ENCODE assay signal across 1 cellular context in the genomic region with DNA sequence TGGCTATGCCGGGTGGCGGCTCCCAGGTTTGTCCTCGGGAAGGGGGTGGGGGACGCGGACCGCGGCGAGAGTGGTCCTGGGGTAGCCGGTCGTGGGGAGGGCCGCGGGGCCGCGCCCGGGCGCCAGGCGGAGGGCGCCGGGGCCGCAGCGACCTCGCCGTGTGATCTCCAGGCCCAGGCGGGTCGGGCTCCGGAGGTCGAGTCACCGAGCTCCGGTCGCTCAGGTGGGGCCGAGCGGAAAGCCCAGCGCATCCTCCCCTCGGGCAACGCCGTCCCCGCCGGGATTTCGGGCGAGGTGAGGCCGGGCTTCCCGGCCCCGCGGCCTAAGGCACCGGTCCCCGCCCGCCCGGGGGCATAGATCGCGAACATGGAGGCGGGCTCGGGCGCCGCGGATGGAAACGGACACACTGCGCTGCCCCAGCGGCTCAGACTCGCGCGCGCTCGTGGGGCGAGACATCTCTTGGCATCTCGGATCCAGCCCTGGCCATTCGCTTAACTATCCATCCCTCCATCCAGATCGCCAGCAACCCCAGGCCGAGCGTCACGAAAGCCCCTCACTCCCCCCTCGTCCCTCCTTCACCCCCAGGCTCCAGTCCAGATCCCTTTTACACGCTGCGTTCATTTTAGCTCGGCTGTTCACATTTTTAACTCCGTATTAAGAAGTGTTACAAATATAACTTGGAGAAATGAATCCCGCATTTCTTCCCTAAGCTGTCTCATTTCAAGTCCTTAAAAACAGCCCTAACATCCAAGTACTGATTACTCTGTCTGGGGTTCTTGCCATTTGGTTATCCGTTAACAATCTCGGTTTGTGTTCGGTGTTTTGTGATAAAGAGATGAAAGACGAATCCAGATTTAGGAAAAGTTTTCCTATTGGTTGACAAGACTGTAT.
TF ChIP-seq lines count a peak whose summit lies in the region.

No MANE protein-coding gene starts in this region.

TF ChIP-seq in GM12878, 131 proteins besides CTCF, POLR2A, EP300 and RAD21 (continued from another document):
- TF ChIP-seq, protein P1, sequence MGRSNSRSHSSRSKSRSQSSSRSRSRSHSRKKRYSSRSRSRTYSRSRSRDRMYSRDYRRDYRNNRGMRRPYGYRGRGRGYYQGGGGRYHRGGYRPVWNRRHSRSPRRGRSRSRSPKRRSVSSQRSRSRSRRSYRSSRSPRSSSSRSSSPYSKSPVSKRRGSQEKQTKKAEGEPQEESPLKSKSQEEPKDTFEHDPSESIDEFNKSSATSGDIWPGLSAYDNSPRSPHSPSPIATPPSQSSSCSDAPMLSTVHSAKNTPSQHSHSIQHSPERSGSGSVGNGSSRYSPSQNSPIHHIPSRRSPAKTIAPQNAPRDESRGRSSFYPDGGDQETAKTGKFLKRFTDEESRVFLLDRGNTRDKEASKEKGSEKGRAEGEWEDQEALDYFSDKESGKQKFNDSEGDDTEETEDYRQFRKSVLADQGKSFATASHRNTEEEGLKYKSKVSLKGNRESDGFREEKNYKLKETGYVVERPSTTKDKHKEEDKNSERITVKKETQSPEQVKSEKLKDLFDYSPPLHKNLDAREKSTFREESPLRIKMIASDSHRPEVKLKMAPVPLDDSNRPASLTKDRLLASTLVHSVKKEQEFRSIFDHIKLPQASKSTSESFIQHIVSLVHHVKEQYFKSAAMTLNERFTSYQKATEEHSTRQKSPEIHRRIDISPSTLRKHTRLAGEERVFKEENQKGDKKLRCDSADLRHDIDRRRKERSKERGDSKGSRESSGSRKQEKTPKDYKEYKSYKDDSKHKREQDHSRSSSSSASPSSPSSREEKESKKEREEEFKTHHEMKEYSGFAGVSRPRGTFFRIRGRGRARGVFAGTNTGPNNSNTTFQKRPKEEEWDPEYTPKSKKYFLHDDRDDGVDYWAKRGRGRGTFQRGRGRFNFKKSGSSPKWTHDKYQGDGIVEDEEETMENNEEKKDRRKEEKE (IDR thresholded peaks at IDR 0.05): no peak
- TF ChIP-seq, protein P2, sequence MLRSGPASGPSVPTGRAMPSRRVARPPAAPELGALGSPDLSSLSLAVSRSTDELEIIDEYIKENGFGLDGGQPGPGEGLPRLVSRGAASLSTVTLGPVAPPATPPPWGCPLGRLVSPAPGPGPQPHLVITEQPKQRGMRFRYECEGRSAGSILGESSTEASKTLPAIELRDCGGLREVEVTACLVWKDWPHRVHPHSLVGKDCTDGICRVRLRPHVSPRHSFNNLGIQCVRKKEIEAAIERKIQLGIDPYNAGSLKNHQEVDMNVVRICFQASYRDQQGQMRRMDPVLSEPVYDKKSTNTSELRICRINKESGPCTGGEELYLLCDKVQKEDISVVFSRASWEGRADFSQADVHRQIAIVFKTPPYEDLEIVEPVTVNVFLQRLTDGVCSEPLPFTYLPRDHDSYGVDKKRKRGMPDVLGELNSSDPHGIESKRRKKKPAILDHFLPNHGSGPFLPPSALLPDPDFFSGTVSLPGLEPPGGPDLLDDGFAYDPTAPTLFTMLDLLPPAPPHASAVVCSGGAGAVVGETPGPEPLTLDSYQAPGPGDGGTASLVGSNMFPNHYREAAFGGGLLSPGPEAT (IDR thresholded peaks at IDR 0.05; ENCODE audit: low read depth): no peak
- 0 out of 2 replicates have a peak, but pooled peaks have one; percentile 21 for TF ChIP-seq NR2F1 (conservative IDR thresholded peaks at IDR 0.05)
- TF ChIP-seq, protein P3, sequence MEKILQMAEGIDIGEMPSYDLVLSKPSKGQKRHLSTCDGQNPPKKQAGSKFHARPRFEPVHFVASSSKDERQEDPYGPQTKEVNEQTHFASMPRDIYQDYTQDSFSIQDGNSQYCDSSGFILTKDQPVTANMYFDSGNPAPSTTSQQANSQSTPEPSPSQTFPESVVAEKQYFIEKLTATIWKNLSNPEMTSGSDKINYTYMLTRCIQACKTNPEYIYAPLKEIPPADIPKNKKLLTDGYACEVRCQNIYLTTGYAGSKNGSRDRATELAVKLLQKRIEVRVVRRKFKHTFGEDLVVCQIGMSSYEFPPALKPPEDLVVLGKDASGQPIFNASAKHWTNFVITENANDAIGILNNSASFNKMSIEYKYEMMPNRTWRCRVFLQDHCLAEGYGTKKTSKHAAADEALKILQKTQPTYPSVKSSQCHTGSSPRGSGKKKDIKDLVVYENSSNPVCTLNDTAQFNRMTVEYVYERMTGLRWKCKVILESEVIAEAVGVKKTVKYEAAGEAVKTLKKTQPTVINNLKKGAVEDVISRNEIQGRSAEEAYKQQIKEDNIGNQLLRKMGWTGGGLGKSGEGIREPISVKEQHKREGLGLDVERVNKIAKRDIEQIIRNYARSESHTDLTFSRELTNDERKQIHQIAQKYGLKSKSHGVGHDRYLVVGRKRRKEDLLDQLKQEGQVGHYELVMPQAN (conservative IDR thresholded peaks at IDR 0.05): peak; percentile 1; the same call in 1 of the 2 replicates
- no peak for TF ChIP-seq ZNF217 (IDR thresholded peaks at IDR 0.05)
- no peak for TF ChIP-seq MTA2 (IDR thresholded peaks at IDR 0.05; ENCODE audit: low read depth)
- TF ChIP-seq, protein P4, sequence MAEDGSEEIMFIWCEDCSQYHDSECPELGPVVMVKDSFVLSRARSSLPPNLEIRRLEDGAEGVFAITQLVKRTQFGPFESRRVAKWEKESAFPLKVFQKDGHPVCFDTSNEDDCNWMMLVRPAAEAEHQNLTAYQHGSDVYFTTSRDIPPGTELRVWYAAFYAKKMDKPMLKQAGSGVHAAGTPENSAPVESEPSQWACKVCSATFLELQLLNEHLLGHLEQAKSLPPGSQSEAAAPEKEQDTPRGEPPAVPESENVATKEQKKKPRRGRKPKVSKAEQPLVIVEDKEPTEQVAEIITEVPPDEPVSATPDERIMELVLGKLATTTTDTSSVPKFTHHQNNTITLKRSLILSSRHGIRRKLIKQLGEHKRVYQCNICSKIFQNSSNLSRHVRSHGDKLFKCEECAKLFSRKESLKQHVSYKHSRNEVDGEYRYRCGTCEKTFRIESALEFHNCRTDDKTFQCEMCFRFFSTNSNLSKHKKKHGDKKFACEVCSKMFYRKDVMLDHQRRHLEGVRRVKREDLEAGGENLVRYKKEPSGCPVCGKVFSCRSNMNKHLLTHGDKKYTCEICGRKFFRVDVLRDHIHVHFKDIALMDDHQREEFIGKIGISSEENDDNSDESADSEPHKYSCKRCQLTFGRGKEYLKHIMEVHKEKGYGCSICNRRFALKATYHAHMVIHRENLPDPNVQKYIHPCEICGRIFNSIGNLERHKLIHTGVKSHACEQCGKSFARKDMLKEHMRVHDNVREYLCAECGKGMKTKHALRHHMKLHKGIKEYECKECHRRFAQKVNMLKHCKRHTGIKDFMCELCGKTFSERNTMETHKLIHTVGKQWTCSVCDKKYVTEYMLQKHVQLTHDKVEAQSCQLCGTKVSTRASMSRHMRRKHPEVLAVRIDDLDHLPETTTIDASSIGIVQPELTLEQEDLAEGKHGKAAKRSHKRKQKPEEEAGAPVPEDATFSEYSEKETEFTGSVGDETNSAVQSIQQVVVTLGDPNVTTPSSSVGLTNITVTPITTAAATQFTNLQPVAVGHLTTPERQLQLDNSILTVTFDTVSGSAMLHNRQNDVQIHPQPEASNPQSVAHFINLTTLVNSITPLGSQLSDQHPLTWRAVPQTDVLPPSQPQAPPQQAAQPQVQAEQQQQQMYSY (CRISPR knock-in tag; IDR thresholded peaks at IDR 0.05): no peak
- TF ChIP-seq KLF5 (IDR thresholded peaks at IDR 0.05; ENCODE audit: partially characterized antibody): no peak
- TF ChIP-seq, protein P5, sequence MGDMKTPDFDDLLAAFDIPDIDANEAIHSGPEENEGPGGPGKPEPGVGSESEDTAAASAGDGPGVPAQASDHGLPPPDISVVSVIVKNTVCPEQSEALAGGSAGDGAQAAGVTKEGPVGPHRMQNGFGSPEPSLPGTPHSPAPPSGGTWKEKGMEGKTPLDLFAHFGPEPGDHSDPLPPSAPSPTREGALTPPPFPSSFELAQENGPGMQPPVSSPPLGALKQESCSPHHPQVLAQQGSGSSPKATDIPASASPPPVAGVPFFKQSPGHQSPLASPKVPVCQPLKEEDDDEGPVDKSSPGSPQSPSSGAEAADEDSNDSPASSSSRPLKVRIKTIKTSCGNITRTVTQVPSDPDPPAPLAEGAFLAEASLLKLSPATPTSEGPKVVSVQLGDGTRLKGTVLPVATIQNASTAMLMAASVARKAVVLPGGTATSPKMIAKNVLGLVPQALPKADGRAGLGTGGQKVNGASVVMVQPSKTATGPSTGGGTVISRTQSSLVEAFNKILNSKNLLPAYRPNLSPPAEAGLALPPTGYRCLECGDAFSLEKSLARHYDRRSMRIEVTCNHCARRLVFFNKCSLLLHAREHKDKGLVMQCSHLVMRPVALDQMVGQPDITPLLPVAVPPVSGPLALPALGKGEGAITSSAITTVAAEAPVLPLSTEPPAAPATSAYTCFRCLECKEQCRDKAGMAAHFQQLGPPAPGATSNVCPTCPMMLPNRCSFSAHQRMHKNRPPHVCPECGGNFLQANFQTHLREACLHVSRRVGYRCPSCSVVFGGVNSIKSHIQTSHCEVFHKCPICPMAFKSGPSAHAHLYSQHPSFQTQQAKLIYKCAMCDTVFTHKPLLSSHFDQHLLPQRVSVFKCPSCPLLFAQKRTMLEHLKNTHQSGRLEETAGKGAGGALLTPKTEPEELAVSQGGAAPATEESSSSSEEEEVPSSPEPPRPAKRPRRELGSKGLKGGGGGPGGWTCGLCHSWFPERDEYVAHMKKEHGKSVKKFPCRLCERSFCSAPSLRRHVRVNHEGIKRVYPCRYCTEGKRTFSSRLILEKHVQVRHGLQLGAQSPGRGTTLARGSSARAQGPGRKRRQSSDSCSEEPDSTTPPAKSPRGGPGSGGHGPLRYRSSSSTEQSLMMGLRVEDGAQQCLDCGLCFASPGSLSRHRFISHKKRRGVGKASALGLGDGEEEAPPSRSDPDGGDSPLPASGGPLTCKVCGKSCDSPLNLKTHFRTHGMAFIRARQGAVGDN (IDR thresholded peaks at IDR 0.05): peak; percentile 34; the same call in 1 of the 2 replicates
- TF ChIP-seq RFX5 (IDR thresholded peaks at IDR 0.05; ENCODE audit: low read depth, low read length): no peak
- TF ChIP-seq LARP7 (IDR thresholded peaks at IDR 0.05): no peak
- peak; percentile 75 for TF ChIP-seq YY1 (IDR thresholded peaks at IDR 0.05; ENCODE audit: low read depth, low read length)
- 0 out of 2 replicates have a peak, but pooled peaks have one; percentile 32 for TF ChIP-seq TAF1 (IDR thresholded peaks at IDR 0.05; ENCODE audit: borderline replicate concordance, low read depth, low read length)
- TF ChIP-seq BACH1 (IDR thresholded peaks at IDR 0.05; ENCODE audit: borderline replicate concordance): peak; percentile 54; the same call in 1 of the 2 replicates
- TF ChIP-seq EED (IDR thresholded peaks at IDR 0.05; ENCODE audit: low read depth): peak; percentile 50; the same call in 1 of the 2 replicates
- TF ChIP-seq FOS (IDR thresholded peaks at IDR 0.05; ENCODE audit: borderline replicate concordance, extremely low read depth, insufficient read length): no peak
- TF ChIP-seq FOXK2 (IDR thresholded peaks at IDR 0.05): no peak
- TF ChIP-seq, protein P6, sequence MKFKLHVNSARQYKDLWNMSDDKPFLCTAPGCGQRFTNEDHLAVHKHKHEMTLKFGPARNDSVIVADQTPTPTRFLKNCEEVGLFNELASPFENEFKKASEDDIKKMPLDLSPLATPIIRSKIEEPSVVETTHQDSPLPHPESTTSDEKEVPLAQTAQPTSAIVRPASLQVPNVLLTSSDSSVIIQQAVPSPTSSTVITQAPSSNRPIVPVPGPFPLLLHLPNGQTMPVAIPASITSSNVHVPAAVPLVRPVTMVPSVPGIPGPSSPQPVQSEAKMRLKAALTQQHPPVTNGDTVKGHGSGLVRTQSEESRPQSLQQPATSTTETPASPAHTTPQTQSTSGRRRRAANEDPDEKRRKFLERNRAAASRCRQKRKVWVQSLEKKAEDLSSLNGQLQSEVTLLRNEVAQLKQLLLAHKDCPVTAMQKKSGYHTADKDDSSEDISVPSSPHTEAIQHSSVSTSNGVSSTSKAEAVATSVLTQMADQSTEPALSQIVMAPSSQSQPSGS (IDR thresholded peaks at IDR 0.05; ENCODE audit: low read length): no peak
- TF ChIP-seq SMAD5 (IDR thresholded peaks at IDR 0.05; ENCODE audit: low read depth): 0 out of 2 replicates have a peak, but pooled peaks have one; percentile 18
- TF ChIP-seq RB1 (IDR thresholded peaks at IDR 0.05; ENCODE audit: borderline replicate concordance): 0 out of 2 replicates have a peak, but pooled peaks have one; percentile 52
- 0 out of 2 replicates have a peak, but pooled peaks have one; percentile 38 for TF ChIP-seq POLR2AphosphoS2 (IDR thresholded peaks at IDR 0.05; ENCODE audit: low read depth, low read length)
- TF ChIP-seq GATAD2B (conservative IDR thresholded peaks at IDR 0.05; ENCODE audit: low read depth): peak; percentile 81; the same call in 1 of the 2 replicates
- no peak for TF ChIP-seq HDAC6 (IDR thresholded peaks at IDR 0.05; ENCODE audit: unreplicated experiment)
- peak; percentile 78 for TF ChIP-seq HDGF (IDR thresholded peaks at IDR 0.05)
- TF ChIP-seq POLR2AphosphoS5 (IDR thresholded peaks at IDR 0.05; ENCODE audit: low read length): peak; percentile 90
- TF ChIP-seq, protein P7, sequence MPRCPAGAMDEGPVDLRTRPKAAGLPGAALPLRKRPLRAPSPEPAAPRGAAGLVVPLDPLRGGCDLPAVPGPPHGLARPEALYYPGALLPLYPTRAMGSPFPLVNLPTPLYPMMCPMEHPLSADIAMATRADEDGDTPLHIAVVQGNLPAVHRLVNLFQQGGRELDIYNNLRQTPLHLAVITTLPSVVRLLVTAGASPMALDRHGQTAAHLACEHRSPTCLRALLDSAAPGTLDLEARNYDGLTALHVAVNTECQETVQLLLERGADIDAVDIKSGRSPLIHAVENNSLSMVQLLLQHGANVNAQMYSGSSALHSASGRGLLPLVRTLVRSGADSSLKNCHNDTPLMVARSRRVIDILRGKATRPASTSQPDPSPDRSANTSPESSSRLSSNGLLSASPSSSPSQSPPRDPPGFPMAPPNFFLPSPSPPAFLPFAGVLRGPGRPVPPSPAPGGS (IDR thresholded peaks at IDR 0.05; ENCODE audit: borderline replicate concordance, insufficient read depth, low read depth, low read length, poor library complexity, severe bottlenecking): no peak
- peak; percentile 21; the same call in 1 of the 2 replicates for TF ChIP-seq RUNX3 (IDR thresholded peaks at IDR 0.05; ENCODE audit: low read length)
- TF ChIP-seq ZNF274 (IDR thresholded peaks at IDR 0.05; ENCODE audit: insufficient read depth, insufficient read length): no peak
- no peak for TF ChIP-seq NR2C2 (IDR thresholded peaks at IDR 0.05; ENCODE audit: borderline replicate concordance, control insufficient read depth, insufficient read length, low read depth)
- TF ChIP-seq POU2F2 (IDR thresholded peaks at IDR 0.05; ENCODE audit: borderline replicate concordance, low read depth, low read length): peak; percentile 27; the same call in 1 of the 3 replicates
- peak; percentile 11 to 48; a peak in 2 of 4 replicates for TF ChIP-seq IKZF2 (IDR thresholded peaks at IDR 0.05)
- TF ChIP-seq, protein P8, sequence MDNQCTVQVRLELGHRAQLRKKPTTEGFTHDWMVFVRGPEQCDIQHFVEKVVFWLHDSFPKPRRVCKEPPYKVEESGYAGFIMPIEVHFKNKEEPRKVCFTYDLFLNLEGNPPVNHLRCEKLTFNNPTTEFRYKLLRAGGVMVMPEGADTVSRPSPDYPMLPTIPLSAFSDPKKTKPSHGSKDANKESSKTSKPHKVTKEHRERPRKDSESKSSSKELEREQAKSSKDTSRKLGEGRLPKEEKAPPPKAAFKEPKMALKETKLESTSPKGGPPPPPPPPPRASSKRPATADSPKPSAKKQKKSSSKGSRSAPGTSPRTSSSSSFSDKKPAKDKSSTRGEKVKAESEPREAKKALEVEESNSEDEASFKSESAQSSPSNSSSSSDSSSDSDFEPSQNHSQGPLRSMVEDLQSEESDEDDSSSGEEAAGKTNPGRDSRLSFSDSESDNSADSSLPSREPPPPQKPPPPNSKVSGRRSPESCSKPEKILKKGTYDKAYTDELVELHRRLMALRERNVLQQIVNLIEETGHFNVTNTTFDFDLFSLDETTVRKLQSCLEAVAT (IDR thresholded peaks at IDR 0.05): peak; percentile 97
- peak; percentile 38 for TF ChIP-seq SMAD1 (IDR thresholded peaks at IDR 0.05; ENCODE audit: low read depth, partially characterized antibody)
- no peak for TF ChIP-seq TCF12 (IDR thresholded peaks at IDR 0.05; ENCODE audit: low read depth, low read length)
TF ChIP-seq in GM12878: peak in this region for 21.
